ENCODE assay signal across 27 cellular contexts in genomic region chr11:117888140-117888561, GRCh38. TPM values are rescaled to one million over a fixed set of nuclear protein-coding genes. Genes with fewer than 3 reads are reported as not detected.
DNase-seq lines count a peak whose midpoint lies in the region; ATAC-seq and TF ChIP-seq lines count a peak whose summit lies in the region.
"Had no signal": no experiment of that assay in that cellular context is flagged by ENCODE, and none has a peak within 500 bp of the region (broad histone marks: within the 10 kb centered on the region; RNA-seq: fewer than 3 reads in every experiment).

No MANE protein-coding gene starts in this region.

- ATAC-seq in HG03565 (IDR thresholded peaks at IDR 0.05; ENCODE audit: unreplicated experiment) = no peak
- ATAC-seq in HG02870 (IDR thresholded peaks at IDR 0.05; ENCODE audit: unreplicated experiment) = no peak
- no peak for ATAC-seq in HG03442 (IDR thresholded peaks at IDR 0.05; ENCODE audit: unreplicated experiment)
- ATAC-seq: K562, Panc1 had no signal

- no peaks in the 10 kb centered on the region for H3K27me3 ChIP-seq in testis
- H3K27me3 ChIP-seq: adrenal gland had no signal

- intact Hi-C loops in testis (cut with DNase I; ENCODE audit: low total_unique reads) = no loop called here

- no peaks in the 10 kb centered on the region for H3K9me3 ChIP-seq in testis
- H3K9me3 ChIP-seq: adrenal gland had no signal

- no peaks in the 10 kb centered on the region for H3K36me3 ChIP-seq in testis (ENCODE audit: low read depth, missing control alignments)
- H3K36me3 ChIP-seq: adrenal gland had no signal

- no peak for TF ChIP-seq CTCF in coronary artery (IDR thresholded peaks at IDR 0.05)
- TF ChIP-seq CTCF in testis (IDR thresholded peaks at IDR 0.05) = no peak

- DNase-seq in DMS53 (lab: John Stamatoyannopoulos, UW) (peak; percentile 43), DMS53 treated with DMSO at 0.1 percent for 48 hours (lab: John Stamatoyannopoulos, UW; ENCODE audit: unreplicated experiment) (no peak), coronary artery (ENCODE audit: low spot score) (peak; percentile 45), mesenteric fat pad (ENCODE audit: low spot score) (peak; percentile 47), testis (peak; percentile 16)
- DNase-seq: activated CD4-positive, alpha-beta T cell treated with anti-CD3 and anti-CD28 coated beads for 4 hours; activated naive CD4-positive, alpha-beta T cell treated with anti-CD3 and anti-CD28 coated beads for 36 hours; effector CD4-positive, alpha-beta T cell; kidney; NCI-H1105 treated with DMSO at 0.1 percent for 48 hours; NCI-H2029; occipital lobe; SHP77 treated with DMSO at 0.1 percent for 48 hours; small intestine; stimulated activated CD4-positive, alpha-beta T cell treated with anti-CD3 and anti-CD28 coated beads, Interleukin-1b, Interleukin-23, amount 100 ng/mL, for 48 hours had no signal

- no peak for TF ChIP-seq POLR2A in testis (IDR thresholded peaks at IDR 0.05)

- WGBS in testis, 2 donors = 67 to 68% methylated on average over 8 of the region's 8 CpGs

- H3K27ac ChIP-seq in coronary artery (no peak overlapping the region), testis (peak overlapping the region; percentile 32 to 46)
- H3K27ac ChIP-seq: 22Rv1, adrenal gland, epithelial cell of prostate, VCaP had no signal

- H3K4me1 ChIP-seq in testis = peaks cover 34% of the 10 kb centered on the region

- no peak overlapping the region for H3K4me3 ChIP-seq in coronary artery
- no peak overlapping the region for H3K4me3 ChIP-seq in testis
- H3K4me3 ChIP-seq: adrenal gland, K562 had no signal

RNA-seq across cellular contexts. Expression of gene FXYD6, which starts 11.7 kb away (rescaled TPM):
- 21.5 TPM for total RNA-seq in mesenteric fat pad
- 100 to 1,000 TPM; 191 to 439 TPM for total RNA-seq in testis
- 186 TPM for polyA plus RNA-seq in testis (ENCODE audit: insufficient read depth, low read depth, low replicate concordance)
- total RNA-seq: activated naive CD4-positive, alpha-beta T cell treated with anti-CD3 and anti-CD28 coated beads for 36 hours; MCF 10A had no signal

RNA-seq across cellular contexts. Expression of gene TMPRSS13, which starts 41.1 kb away (rescaled TPM):
- total RNA-seq in mesenteric fat pad (0.39 TPM), testis (under 1 TPM; 0.74 to 0.87 TPM)
- 0.91 TPM for polyA plus RNA-seq in testis (ENCODE audit: insufficient read depth, low read depth, low replicate concordance)
- total RNA-seq: MCF 10A, myocyte, pulmonary artery endothelial cell had no signal

Comparison
In these comparisons a context has a peak if more than half of its experiments do, and no peak if none do; other contexts are left out.
1. H3K27ac ChIP-seq: peak in testis (2 of 2); none in coronary artery (0 of 2).